32 cellular contexts compared by ENCODE assay signal in the genomic region with DNA sequence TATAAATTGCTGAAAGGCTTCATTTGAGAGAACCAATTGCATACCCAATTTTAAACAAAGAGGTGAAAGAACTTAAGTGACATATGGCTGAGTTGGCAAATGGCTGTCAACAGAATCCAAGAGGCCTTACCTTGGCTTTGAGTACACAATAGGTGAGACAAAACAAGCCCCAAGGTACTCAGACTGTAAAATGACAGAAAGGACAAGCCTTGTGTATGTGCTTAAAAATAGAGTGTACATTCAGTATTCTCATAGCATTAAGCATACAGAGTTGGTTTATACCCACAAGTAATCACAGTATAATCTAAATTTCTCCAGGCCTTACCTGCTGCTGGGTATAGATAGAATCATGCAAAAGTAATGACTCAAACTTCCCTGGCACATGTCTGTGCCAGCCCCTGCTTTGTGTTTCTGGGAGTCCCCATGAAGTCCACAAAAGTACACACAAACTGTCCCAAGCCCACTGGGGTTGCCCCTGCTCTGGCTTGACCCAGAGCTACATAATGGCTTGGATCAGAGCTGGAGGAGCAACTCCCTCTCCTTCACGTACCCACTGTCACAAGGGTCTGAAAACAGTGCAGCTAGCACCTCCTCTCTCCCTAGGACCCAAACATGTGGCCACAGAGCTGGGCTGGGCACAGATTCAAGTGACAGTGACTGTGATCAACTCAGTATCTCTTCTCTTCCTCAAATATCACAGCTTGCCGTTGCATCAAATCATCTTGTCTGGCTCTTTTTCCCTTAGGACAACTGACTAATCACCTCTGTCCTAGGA.
DNase-seq lines count a peak whose midpoint lies in the region; ATAC-seq, FAIRE-seq and TF ChIP-seq lines count a peak whose summit lies in the region.
"Had no signal": no experiment of that assay in that cellular context is flagged by ENCODE, and none has a peak within 500 bp of the region (broad histone marks: within the 10 kb centered on the region; RNA-seq: fewer than 3 reads in every experiment).

No MANE protein-coding gene starts in this region.

- in situ Hi-C loops in T47D (cut with HindIII; ENCODE audit: low pct_unique_long_range_greater_than_20kb, low sequenced_read_pairs), result no loop called here

- no peaks in the 10 kb centered on the region for H3K27me3 Mint-ChIP-seq in nephron (ENCODE audit: low read depth)
- no peaks in the 10 kb centered on the region for H3K27me3 Mint-ChIP-seq in type B pancreatic cell

- no peaks in the 10 kb centered on the region for H3K27me3 ChIP-seq in breast epithelium
- no peaks in the 10 kb centered on the region for H3K27me3 ChIP-seq in bronchial epithelial cell (ENCODE audit: control insufficient read depth, insufficient read depth, low read length)
- H3K27me3 ChIP-seq: esophagus squamous epithelium, heart right ventricle, pancreas, right atrium auricular region had no signal

- no peaks in the 10 kb centered on the region for H3K4me1 ChIP-seq in breast epithelium

- TF ChIP-seq POLR2A in breast epithelium (IDR thresholded peaks at IDR 0.05), result no peak

- intact Hi-C loops in breast epithelium (cut with DNase I; ENCODE audit: low total_unique reads), result no loop called here

- FAIRE-seq in bronchial epithelial cell (lab: Jason Lieb, UNC), result peak; percentile 58
- FAIRE-seq: A204.1, frontal cortex, pancreas, small intestine had no signal

- H3K36me3 ChIP-seq in breast epithelium, result no peaks in the 10 kb centered on the region
- H3K36me3 ChIP-seq in bronchial epithelial cell (ENCODE audit: control insufficient read depth, insufficient read depth, low read length), result no peaks in the 10 kb centered on the region
- H3K36me3 ChIP-seq: esophagus squamous epithelium, heart right ventricle, pancreas, right atrium auricular region had no signal

- H3K27ac ChIP-seq in breast epithelium, result no peak overlapping the region
- H3K27ac ChIP-seq: esophagus squamous epithelium, heart right ventricle, right atrium auricular region had no signal

- H3K4me1 Mint-ChIP-seq in nephron, result peaks cover 46% of the 10 kb centered on the region
- H3K4me1 Mint-ChIP-seq in type B pancreatic cell (ENCODE audit: unreplicated experiment), result peaks cover 30% of the 10 kb centered on the region
- H3K4me1 Mint-ChIP-seq: activated CD8-positive, alpha-beta memory T cell treated with anti-CD3 and anti-CD28 coated beads, Interleukin-2, amount 10 ng/mL, durations not matched to agents 7 days and 5 days; activated naive CD8-positive, alpha-beta T cell treated with anti-CD3 and anti-CD28 coated beads, Interleukin-2, amount 50 U/mL, for 24 hours; central memory CD8-positive, alpha-beta T cell had no signal

- no peaks in the 10 kb centered on the region for H3K9me3 ChIP-seq in breast epithelium
- H3K9me3 ChIP-seq: esophagus squamous epithelium, pancreas, right atrium auricular region had no signal

- H3K9me3 Mint-ChIP-seq in nephron, result no peaks in the 10 kb centered on the region
- peaks cover 4% of the 10 kb centered on the region for H3K9me3 Mint-ChIP-seq in type B pancreatic cell
- H3K9me3 Mint-ChIP-seq: activated naive CD8-positive, alpha-beta T cell treated with anti-CD3 and anti-CD28 coated beads, Interleukin-2, amount 50 U/mL, for 24 hours; central memory CD8-positive, alpha-beta T cell; dendritic cell treated with granulocyte-macrophage colony-stimulating factor and Interleukin-4, amounts not matched to agents 40 ng/mL and 50 ng/mL, for 4 days; natural killer cell had no signal

- TF ChIP-seq CTCF in breast epithelium (IDR thresholded peaks at IDR 0.05), result no peak
- no peak for TF ChIP-seq CTCF in bronchial epithelial cell (IDR thresholded peaks at IDR 0.05; ENCODE audit: insufficient read depth, low read length, severe bottlenecking)
- TF ChIP-seq CTCF in nephron (IDR thresholded peaks at IDR 0.05; ENCODE audit: unreplicated experiment in 3 of 3), result no peak
- no peak for TF ChIP-seq CTCF in type B pancreatic cell (conservative IDR thresholded peaks at IDR 0.05)

- peak overlapping the region in 2 of 3 experiments; percentile 68 to 98 for H3K27ac Mint-ChIP-seq in nephron
- no peak overlapping the region for H3K27ac Mint-ChIP-seq in type B pancreatic cell
- H3K27ac Mint-ChIP-seq: activated CD8-positive, alpha-beta memory T cell treated with anti-CD3 and anti-CD28 coated beads, Interleukin-2, amount 10 ng/mL, durations not matched to agents 7 days and 5 days; activated naive CD8-positive, alpha-beta T cell treated with anti-CD3 and anti-CD28 coated beads, Interleukin-2, amount 50 U/mL, for 24 hours; dendritic cell treated with granulocyte-macrophage colony-stimulating factor and Interleukin-4, amounts not matched to agents 40 ng/mL and 50 ng/mL, for 4 days; natural killer cell had no signal

- H3K4me3 ChIP-seq in breast epithelium, result no peak overlapping the region
- no peak overlapping the region for H3K4me3 ChIP-seq in bronchial epithelial cell (ENCODE audit: low read depth, low read length)
- H3K4me3 ChIP-seq: esophagus squamous epithelium, heart right ventricle, pancreas, right atrium auricular region had no signal

- H3K36me3 Mint-ChIP-seq in nephron (ENCODE audit: low read depth), result no peaks in the 10 kb centered on the region
- no peaks in the 10 kb centered on the region for H3K36me3 Mint-ChIP-seq in type B pancreatic cell
- H3K36me3 Mint-ChIP-seq: activated CD8-positive, alpha-beta memory T cell treated with anti-CD3 and anti-CD28 coated beads, Interleukin-2, amount 10 ng/mL, durations not matched to agents 7 days and 5 days; natural killer cell had no signal

- H3K4me3 Mint-ChIP-seq in nephron (peak overlapping the region in 1 of 3 experiments; percentile 8), type B pancreatic cell (no peak overlapping the region)
- H3K4me3 Mint-ChIP-seq: activated CD8-positive, alpha-beta memory T cell treated with anti-CD3 and anti-CD28 coated beads, Interleukin-2, amount 10 ng/mL, durations not matched to agents 7 days and 5 days; activated naive CD8-positive, alpha-beta T cell treated with anti-CD3 and anti-CD28 coated beads, Interleukin-2, amount 50 U/mL, for 24 hours; central memory CD8-positive, alpha-beta T cell; dendritic cell treated with granulocyte-macrophage colony-stimulating factor and Interleukin-4, amounts not matched to agents 40 ng/mL and 50 ng/mL, for 4 days; natural killer cell had no signal

- no peak for ATAC-seq in HG03095 (IDR thresholded peaks at IDR 0.05; ENCODE audit: unreplicated experiment)
- ATAC-seq: activated CD8-positive, alpha-beta memory T cell treated with anti-CD3 and anti-CD28 coated beads, Interleukin-2, amount 10 ng/mL, durations not matched to agents 7 days and 5 days; activated naive CD8-positive, alpha-beta T cell treated with anti-CD3 and anti-CD28 coated beads, Interleukin-2, amount 50 U/mL, for 24 hours had no signal

- peak; percentile 54 to 86 for DNase-seq in T47D (ENCODE audit: low read depth in 1 of 2, low spot score in 1 of 2)
- DNase-seq in breast epithelium (ENCODE audit: low spot score in 2 of 2), result no peak
- DNase-seq in bronchial epithelial cell (ENCODE audit: low read depth), result peak; percentile 67
- no peak for DNase-seq in SW480 (ENCODE audit: low spot score)
- no peak for DNase-seq in islet precursor cell
- DNase-seq in type B pancreatic cell (ENCODE audit: extremely low spot score, unreplicated experiment), result no peak
- DNase-seq: activated CD4-positive, CD25-positive, alpha-beta regulatory T cell; activated CD8-positive, alpha-beta memory T cell treated with anti-CD3 and anti-CD28 coated beads, Interleukin-2, amount 10 ng/mL, durations not matched to agents 7 days and 5 days; activated naive CD4-positive, alpha-beta T cell; activated naive CD8-positive, alpha-beta T cell treated with anti-CD3 and anti-CD28 coated beads, Interleukin-2, amount 50 U/mL, for 24 hours; Calu3; DMS79; esophagus squamous epithelium; heart right ventricle; natural killer cell; NCI-H1092; NCI-H187; NCI-H2227 treated with DMSO at 0.1 percent for 48 hours; NCI-H526; NK-92 treated with Interleukin-12 subunit alpha and Interleukin-12 subunit beta, amount 100 ng/mL, for 24 hours; pancreas; SHP77 treated with DMSO at 0.1 percent for 48 hours; small intestine; stimulated activated naive CD4-positive, alpha-beta T cell treated with Interleukin-2 at 50 U/mL for 16 hours; T1000 had no signal

Comparison
In these comparisons a context has a peak if more than half of its experiments do, and no peak if none do; other contexts are left out.
1. DNase-seq: peak in T47D (2 of 2) and bronchial epithelial cell (single experiment); none in breast epithelium (0 of 2), SW480 (single experiment), islet precursor cell (single experiment) and type B pancreatic cell (single experiment).